ENCODE assay signal across 1 cellular context in the genomic region with DNA sequence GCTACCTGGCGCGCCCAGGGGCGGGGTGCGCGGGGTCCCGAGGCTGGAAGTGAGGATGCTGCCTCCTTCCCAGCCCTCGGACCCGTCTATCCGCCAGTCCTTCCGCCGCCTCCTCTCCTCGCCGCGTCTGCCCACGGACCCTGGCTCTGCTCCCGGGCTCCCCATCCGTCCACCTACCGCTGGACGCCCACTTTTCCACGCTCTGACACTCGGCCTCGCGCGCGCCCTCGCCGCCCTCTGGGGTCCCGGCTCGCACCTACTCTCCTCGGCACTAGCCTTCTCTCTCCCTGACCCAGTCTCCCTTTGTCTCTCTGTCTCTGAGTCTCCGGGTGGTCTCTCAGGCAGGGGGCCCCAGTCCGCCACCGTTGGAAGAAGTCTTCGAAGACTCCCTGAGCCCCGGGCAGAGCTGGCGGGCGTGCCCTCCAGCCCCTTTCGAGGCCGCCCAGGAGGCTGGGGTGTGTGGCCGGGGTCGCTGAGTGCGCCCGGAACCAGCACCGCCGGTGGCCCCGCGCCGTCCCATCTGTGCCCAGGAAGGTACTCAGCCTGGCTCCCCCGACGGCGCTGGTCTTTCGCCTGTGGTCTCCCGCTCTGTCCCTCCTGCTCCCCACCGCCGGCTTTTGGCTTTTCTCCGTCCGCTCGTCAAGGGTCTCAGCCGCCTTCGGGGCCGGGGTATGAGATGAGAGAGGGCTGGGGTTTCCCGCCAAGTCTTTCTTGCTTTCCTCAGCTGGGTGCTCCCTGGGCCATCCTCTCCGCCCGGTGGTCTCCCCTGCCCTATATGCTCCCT.
TF ChIP-seq lines count a peak whose summit lies in the region.

No MANE protein-coding gene starts in this region.

TF ChIP-seq in H1, 55 proteins besides CTCF, POLR2A, EP300 and RAD21:
- TF ChIP-seq HDAC6 (IDR thresholded peaks at IDR 0.05; ENCODE audit: low read depth, low read length): no peak
- TF ChIP-seq TCF12 (IDR thresholded peaks at IDR 0.05; ENCODE audit: low read depth, low read length): no peak
- no peak for TF ChIP-seq ZNF274 (IDR thresholded peaks at IDR 0.05; ENCODE audit: borderline replicate concordance, extremely low read depth, low read length)
- 0 out of 2 replicates have a peak, but pooled peaks have one; percentile 34 for TF ChIP-seq SP4 (IDR thresholded peaks at IDR 0.05; ENCODE audit: low read length)
- no peak for TF ChIP-seq EZH2 (IDR thresholded peaks at IDR 0.05; ENCODE audit: low read depth, low read length, severe bottlenecking)
- TF ChIP-seq, protein P1, sequence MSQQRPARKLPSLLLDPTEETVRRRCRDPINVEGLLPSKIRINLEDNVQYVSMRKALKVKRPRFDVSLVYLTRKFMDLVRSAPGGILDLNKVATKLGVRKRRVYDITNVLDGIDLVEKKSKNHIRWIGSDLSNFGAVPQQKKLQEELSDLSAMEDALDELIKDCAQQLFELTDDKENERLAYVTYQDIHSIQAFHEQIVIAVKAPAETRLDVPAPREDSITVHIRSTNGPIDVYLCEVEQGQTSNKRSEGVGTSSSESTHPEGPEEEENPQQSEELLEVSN (IDR thresholded peaks at IDR 0.05): peak; percentile 68
- no peak for TF ChIP-seq YY1 (IDR thresholded peaks at IDR 0.05; ENCODE audit: low read depth, low read length)
- peak; percentile 24 for TF ChIP-seq KDM4A (IDR thresholded peaks at IDR 0.05; ENCODE audit: low read depth, low read length, severe bottlenecking)
- 0 out of 2 replicates have a peak, but pooled peaks have one; percentile 14 for TF ChIP-seq PHF8 (conservative IDR thresholded peaks at IDR 0.05; ENCODE audit: low read depth, low read length)
- no peak for TF ChIP-seq KDM5A (IDR thresholded peaks at IDR 0.05; ENCODE audit: low read length)
- no peak for TF ChIP-seq POU5F1 (IDR thresholded peaks at IDR 0.05; ENCODE audit: low read depth, low read length)
- TF ChIP-seq SIN3A (conservative IDR thresholded peaks at IDR 0.05 in 1 of 2, IDR thresholded peaks at IDR 0.05 in 1 of 2; ENCODE audit: low read depth in 1 of 2, low read length in 2 of 2): peak in 1 of 2 experiments; percentile 24; a peak in 1 of 4 replicates
- no peak for TF ChIP-seq TEAD4 (IDR thresholded peaks at IDR 0.05; ENCODE audit: low read depth, low read length)
- no peak for TF ChIP-seq SIRT6 (IDR thresholded peaks at IDR 0.05; ENCODE audit: low read length)
- TF ChIP-seq GABPA (IDR thresholded peaks at IDR 0.05; ENCODE audit: borderline replicate concordance, insufficient read depth, low read length): no peak
- no peak for TF ChIP-seq SRF (IDR thresholded peaks at IDR 0.05; ENCODE audit: low read depth, low read length)
- TF ChIP-seq SP1 (IDR thresholded peaks at IDR 0.05; ENCODE audit: low read depth, low read length): no peak
- no peak for TF ChIP-seq TAF7 (optimal IDR thresholded peaks at IDR 0.05; ENCODE audit: borderline replicate concordance, low read depth, low read length)
- 0 out of 2 replicates have a peak, but pooled peaks have one; percentile 45 for TF ChIP-seq RBBP5 (IDR thresholded peaks at IDR 0.05; ENCODE audit: borderline replicate concordance, low read depth, low read length)
- TF ChIP-seq CBX8 (IDR thresholded peaks at IDR 0.05; ENCODE audit: borderline replicate concordance, low read depth, low read length): no peak
